In genomic region chrX:68938244-68939004, GRCh38 we compare ENCODE assay signal across 14 cellular contexts.
DNase-seq lines count a peak whose midpoint lies in the region; ATAC-seq and TF ChIP-seq lines count a peak whose summit lies in the region.
"Had no signal": no experiment of that assay in that cellular context is flagged by ENCODE, and none has a peak within 500 bp of the region (broad histone marks: within the 10 kb centered on the region; RNA-seq: fewer than 3 reads in every experiment).

No MANE protein-coding gene starts in this region.

- no peak for TF ChIP-seq POLR2A in spleen (IDR thresholded peaks at IDR 0.05)

- ATAC-seq in GM18868 (IDR thresholded peaks at IDR 0.05; ENCODE audit: unreplicated experiment) (no peak), SK-N-SH treated with all-trans-retinoic acid at 6 μM for 48 hours (no peak)
- ATAC-seq: activated CD4-positive, alpha-beta T cell treated with anti-CD3 and anti-CD28 coated beads for 36 hours had no signal

- intact Hi-C loops in left ventricle myocardium inferior (cut with micrococcal nuclease): no loop called here
- intact Hi-C loops in spleen (cut with DNase I; ENCODE audit: low total_unique reads): no loop called here

- no peaks in the 10 kb centered on the region for H3K9me3 ChIP-seq in left ventricle myocardium inferior (replicated peaks)
- H3K9me3 ChIP-seq in spleen: no peaks in the 10 kb centered on the region

- DNase-seq in H7 (peak; percentile 31), astrocyte of the hippocampus (ENCODE audit: low read depth, low spot score) (peak; percentile 61), left ventricle myocardium inferior (peak; percentile 21), spleen (peak; percentile 54), DMS114 treated with DMSO at 0.1 percent for 48 hours (lab: John Stamatoyannopoulos, UW; ENCODE audit: unreplicated experiment) (no peak), midbrain (lab: John Stamatoyannopoulos, UW) (no peak)
- DNase-seq: activated CD4-positive, alpha-beta T cell treated with anti-CD3 and anti-CD28 coated beads for 36 hours; activated effector memory CD4-positive, alpha-beta T cell treated with Interleukin-2 at 50 U/mL for 16 hours; caudate nucleus; Karpas-422; nucleus accumbens; stimulated activated CD4-positive, alpha-beta T cell treated with anti-CD3 and anti-CD28 coated beads, Interleukin-4, amount 100 ng/mL, for 4 hours had no signal

- no peak overlapping the region for H3K4me3 ChIP-seq in H7 (ENCODE audit: insufficient read depth, low read depth, low read length)
- no peak overlapping the region for H3K4me3 ChIP-seq in left ventricle myocardium inferior
- H3K4me3 ChIP-seq in spleen: no peak overlapping the region

- H3K36me3 ChIP-seq in H7 (replicated peaks; ENCODE audit: control insufficient read depth, insufficient read depth, low read length): no peaks in the 10 kb centered on the region
- no peaks in the 10 kb centered on the region for H3K36me3 ChIP-seq in left ventricle myocardium inferior
- no peaks in the 10 kb centered on the region for H3K36me3 ChIP-seq in spleen

- H3K27me3 ChIP-seq in H7 (ENCODE audit: control insufficient read depth, insufficient read depth, low read length) (no peaks in the 10 kb centered on the region; the same call in 1 of the 2 replicates), left ventricle myocardium inferior (ENCODE audit: low read depth) (no peaks in the 10 kb centered on the region), spleen (replicated peaks in 1 of 7) (peaks cover 0 to 5% (median 0%) of the 10 kb centered on the region in 7 donors)

- WGBS in spleen, 5 donors: 26 to 83% (median 35%) methylated on average over 1 to 4 of the region's 4 CpGs

- H3K4me1 ChIP-seq in left ventricle myocardium inferior: peaks cover 35% of the 10 kb centered on the region
- peaks cover 0 to 21% (median 3%) of the 10 kb centered on the region in 6 donors for H3K4me1 ChIP-seq in spleen

- TF ChIP-seq CTCF in left ventricle myocardium inferior (IDR thresholded peaks at IDR 0.05; ENCODE audit: borderline replicate concordance) (no peak), spleen (IDR thresholded peaks at IDR 0.05 in 8 of 11, conservative IDR thresholded peaks at IDR 0.05 in 3 of 11) (no peak)

- H3K27ac ChIP-seq in left ventricle myocardium inferior (replicated peaks) (peak overlapping the region; percentile 66), spleen (peak overlapping the region in 3 of 8 donors; percentile 23 to 48 (median 45))

TF ChIP-seq in SK-N-SH treated with all-trans-retinoic acid at 6 μM for 48 hours, 23 proteins besides CTCF, POLR2A, EP300 and RAD21:
- no peak for TF ChIP-seq ISL1 (CRISPR knock-in tag; IDR thresholded peaks at IDR 0.05)
- TF ChIP-seq ARNTL (CRISPR knock-in tag; IDR thresholded peaks at IDR 0.05; ENCODE audit: borderline replicate concordance, low read depth): no peak
- no peak for TF ChIP-seq ZFP3 (CRISPR knock-in tag; IDR thresholded peaks at IDR 0.05)
- no peak for TF ChIP-seq CSDC2 (CRISPR knock-in tag; IDR thresholded peaks at IDR 0.05)
- TF ChIP-seq ZNF8 (CRISPR knock-in tag; IDR thresholded peaks at IDR 0.05): no peak
- TF ChIP-seq PPARA (CRISPR knock-in tag; IDR thresholded peaks at IDR 0.05; ENCODE audit: borderline replicate concordance): no peak
- TF ChIP-seq TOX (CRISPR knock-in tag; IDR thresholded peaks at IDR 0.05; ENCODE audit: borderline replicate concordance): no peak
- TF ChIP-seq SNAI2 (CRISPR knock-in tag; IDR thresholded peaks at IDR 0.05): no peak
- no peak for TF ChIP-seq RARB (CRISPR knock-in tag; IDR thresholded peaks at IDR 0.05)
- no peak for TF ChIP-seq BACH2 (CRISPR knock-in tag; IDR thresholded peaks at IDR 0.05; ENCODE audit: borderline replicate concordance)
- TF ChIP-seq ZNF70 (CRISPR knock-in tag; IDR thresholded peaks at IDR 0.05): no peak
- TF ChIP-seq ZC3H10 (CRISPR knock-in tag; IDR thresholded peaks at IDR 0.05): no peak
- TF ChIP-seq ESRRG (CRISPR knock-in tag; IDR thresholded peaks at IDR 0.05): no peak
- no peak for TF ChIP-seq ZFP30 (CRISPR knock-in tag; IDR thresholded peaks at IDR 0.05)
- TF ChIP-seq OSR1 (CRISPR knock-in tag; IDR thresholded peaks at IDR 0.05): no peak
- no peak for TF ChIP-seq POU6F1 (CRISPR knock-in tag; IDR thresholded peaks at IDR 0.05; ENCODE audit: borderline replicate concordance, low read depth)
- TF ChIP-seq ZNF565 (CRISPR knock-in tag; conservative IDR thresholded peaks at IDR 0.05; ENCODE audit: low read depth): no peak

Comparison
In these comparisons a context has a peak if more than half of its experiments do, and no peak if none do; other contexts are left out.
1. DNase-seq: peak in H7 (single experiment), astrocyte of the hippocampus (single experiment), left ventricle myocardium inferior (single experiment) and spleen (single experiment); none in DMS114 treated with DMSO at 0.1 percent for 48 hours (single experiment) and midbrain (single experiment).